8 cellular contexts compared by ENCODE assay signal in genomic region chr20:50152394-50153152, GRCh38. TPM values are rescaled to one million over a fixed set of nuclear protein-coding genes. Genes with fewer than 3 reads are reported as not detected.
A peak's percentile ranks its signal among the peaks of the same experiment; 100 is the strongest.
DNase-seq lines count a peak whose midpoint lies in the region; ATAC-seq and TF ChIP-seq lines count a peak whose summit lies in the region.

No MANE protein-coding gene starts in this region.

- H3K9me2 ChIP-seq in GM23248 (ENCODE audit: insufficient read depth) = no peaks in the 10 kb centered on the region

- H3F3A ChIP-seq in GM23248 (ENCODE audit: insufficient read depth) = no peaks in the 10 kb centered on the region

- peak overlapping the region; percentile 94 for H3K4me2 ChIP-seq in GM23248 (ENCODE audit: unreplicated experiment)

- in situ Hi-C loops in GM23248 (cut with MboI) = no loop called here

- peak overlapping the region; percentile 70 for H2AFZ ChIP-seq in GM23248

- H3K27me3 ChIP-seq in GM23248 (replicated peaks; ENCODE audit: insufficient read depth) (no peaks in the 10 kb centered on the region), SJCRH30 (no peaks in the 10 kb centered on the region)

- no peak for ATAC-seq in HG02981 (IDR thresholded peaks at IDR 0.05; ENCODE audit: unreplicated experiment)
- no peak for ATAC-seq in GM18519 (IDR thresholded peaks at IDR 0.05; ENCODE audit: low FRiP score, unreplicated experiment)
- no peak for ATAC-seq in GM19351 (IDR thresholded peaks at IDR 0.05; ENCODE audit: unreplicated experiment)

- peaks cover 58% of the 10 kb centered on the region for H3K79me2 ChIP-seq in GM23248 (ENCODE audit: insufficient read depth)

- peak; percentile 1 for TF ChIP-seq CTCF in fibroblast of the aortic adventitia (IDR thresholded peaks at IDR 0.05; ENCODE audit: insufficient read depth, low read length)

- H3K9ac ChIP-seq in GM23248 = peak overlapping the region; percentile 90

- H3K36me3 ChIP-seq in GM23248 (ENCODE audit: low read depth) = no peaks in the 10 kb centered on the region
- peaks cover 19% of the 10 kb centered on the region for H3K36me3 ChIP-seq in SJCRH30

- peak overlapping the region; percentile 61 for H3K27ac ChIP-seq in GM23248
- H3K27ac ChIP-seq in SJCRH30 = peak overlapping the region; percentile 55

- 18 to 20% methylated on average over 4 of the region's 4 CpGs for WGBS in GM23248 (ENCODE audit: low coverage in 1 of 2, low lambda C conversion rate in 2 of 2, missing lambda C conversion rate in 2 of 2), 2 experiments

- no peaks in the 10 kb centered on the region for H4K20me1 ChIP-seq in GM23248 (ENCODE audit: insufficient read depth)

- peak overlapping the region; percentile 82 for H3K4me3 ChIP-seq in GM23248
- H3K4me3 ChIP-seq in SJCRH30 = peak overlapping the region; percentile 96
- peak overlapping the region; percentile 89 for H3K4me3 ChIP-seq in fibroblast of the aortic adventitia (ENCODE audit: low read depth, low read length)
- peak overlapping the region; percentile 98 for H3K4me3 ChIP-seq in skeletal muscle cell (ENCODE audit: low read depth, low read length)

- DNase-seq in GM23248 = peak; percentile 50
- DNase-seq in SJCRH30 = no peak
- no peak for DNase-seq in fibroblast of the aortic adventitia (ENCODE audit: low read depth)
- DNase-seq in skeletal muscle cell (ENCODE audit: low read depth) = no peak
- DNase-seq in activated CD4-positive, alpha-beta T cell treated with anti-CD3 and anti-CD28 coated beads for 48 hours = no peak

- H3K4me1 ChIP-seq in GM23248 (ENCODE audit: insufficient read depth) (peaks cover 31% of the 10 kb centered on the region), SJCRH30 (peaks cover 38% of the 10 kb centered on the region)

- H3K9me3 ChIP-seq in GM23248 (ENCODE audit: low read depth) (no peaks in the 10 kb centered on the region), SJCRH30 (replicated peaks) (no peaks in the 10 kb centered on the region)

RNA-seq across cellular contexts. Expression of gene PEDS1, which starts 0.9 kb away (rescaled TPM):
- total RNA-seq in GM23248 (2014; rRNA removed; shearing (Covaris generic)) = 54.6 and 55.7 TPM in 2 replicates
- polyA plus RNA-seq in GM23248 (2016; fragmentation: Nextera tagmentation; extraction: Ambion mirVana) = 53.9 and 54.0 TPM in 2 replicates
- 67.7 TPM in 2 replicates for total RNA-seq in SJCRH30 (2014; rRNA removed; shearing (Covaris generic))
- 9.3 and 19.9 TPM in 2 replicates for total RNA-seq in fibroblast of the aortic adventitia (ENCODE audit: low replicate concordance)

RNA-seq across cellular contexts. Expression of gene CEBPB, which starts 38.1 kb away (rescaled TPM):
- total RNA-seq in GM23248 (2014; rRNA removed; shearing (Covaris generic)) = 54.4 and 73.8 TPM in 2 replicates
- 46.5 and 47.1 TPM in 2 replicates for polyA plus RNA-seq in GM23248 (2016; fragmentation: Nextera tagmentation; extraction: Ambion mirVana)
- total RNA-seq in SJCRH30 (2014; rRNA removed; shearing (Covaris generic)) = 6.6 and 9.3 TPM in 2 replicates
- 38.1 TPM in 2 replicates for total RNA-seq in fibroblast of the aortic adventitia (ENCODE audit: low replicate concordance)

RNA-seq across cellular contexts. Expression of gene UBE2V1, which starts 39.6 kb away (rescaled TPM):
- 41.7 and 49.1 TPM in 2 replicates for total RNA-seq in GM23248 (2014; rRNA removed; shearing (Covaris generic))
- 186 and 197 TPM in 2 replicates for polyA plus RNA-seq in GM23248 (2016; fragmentation: Nextera tagmentation; extraction: Ambion mirVana)
- total RNA-seq in SJCRH30 (2014; rRNA removed; shearing (Covaris generic)) = 216 and 249 TPM in 2 replicates
- 77.1 and 105 TPM in 2 replicates for total RNA-seq in fibroblast of the aortic adventitia (ENCODE audit: low replicate concordance)
